Comparison of ENCODE assay signal across 24 cellular contexts in the genomic region with DNA sequence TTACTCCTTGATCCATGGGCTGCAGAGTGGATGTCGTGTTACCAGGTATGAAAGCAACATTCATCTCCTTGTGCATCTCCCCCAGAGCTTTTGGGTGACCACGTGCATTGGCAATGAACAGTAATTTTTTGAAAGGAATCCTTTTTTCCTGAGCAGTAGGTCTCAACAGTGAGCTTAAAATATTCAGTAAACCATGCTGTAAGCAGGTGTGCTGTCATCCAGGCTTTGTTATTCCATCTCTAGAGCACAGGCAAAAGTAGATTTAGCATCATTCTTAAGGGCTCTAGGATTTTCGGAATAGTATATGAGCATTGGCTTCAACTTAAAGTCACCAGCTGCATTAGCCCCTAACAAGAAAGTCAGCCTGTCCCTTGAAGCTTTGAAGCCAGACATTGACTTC. TPM values are rescaled to one million over a fixed set of nuclear protein-coding genes. Genes with fewer than 3 reads are reported as not detected.
DNase-seq lines count a peak whose midpoint lies in the region; ATAC-seq, FAIRE-seq and TF ChIP-seq lines count a peak whose summit lies in the region.
"Had no signal": no experiment of that assay in that cellular context is flagged by ENCODE, and none has a peak within 500 bp of the region (broad histone marks: within the 10 kb centered on the region; RNA-seq: fewer than 3 reads in every experiment).

No MANE protein-coding gene starts in this region.

- CTCF ChIA-PET in GM12878 (lab: Yijun Ruan, JAX) = interaction anchor here (0.7 to 1.0 kb wide), 4 partner anchors 29 to 74 kb away, joined by 3 read pairs; no protein-coding TSS in a partner anchor

- intact Hi-C loops in GM12878 (cut with micrococcal nuclease; ENCODE audit: unreplicated experiment) = no loop called here

- SMC1A ChIA-PET in GM12878 (lab: Charles Lee; ENCODE audit: uncharacterized antibody, unreplicated experiment) = interaction anchor here (0.6 to 1.4 kb wide), 7 partner anchors 11 to 65 kb away, joined by 3 to 5 read pairs (median 3); no protein-coding TSS in a partner anchor

- peaks cover 4% of the 10 kb centered on the region; the same call in 1 of the 2 replicates for H3K36me3 ChIP-seq in Karpas-422 (ENCODE audit: insufficient read depth, low read length)
- H3K36me3 ChIP-seq in GM12878 (ENCODE audit: control insufficient read depth in 2 of 2, insufficient read depth in 2 of 2, low read length in 1 of 2) = peaks cover 0 to 13% of the 10 kb centered on the region in 2 experiments; a peak in 1 of 4 replicates
- H3K36me3 ChIP-seq: HAP-1 had no signal

- TF ChIP-seq RAD21 in GM12878 (IDR thresholded peaks at IDR 0.05; ENCODE audit: insufficient read depth, low read depth, low read length) = no peak

- H3K36me3 Mint-ChIP-seq in activated naive CD4-positive, alpha-beta T cell treated with anti-CD3 and anti-CD28 coated beads, Interleukin-2, amount 50 U/mL, for 24 hours = peaks cover 5% of the 10 kb centered on the region
- peaks cover 34% of the 10 kb centered on the region for H3K36me3 Mint-ChIP-seq in stimulated activated effector memory CD8-positive, alpha-beta T cell treated with anti-CD3 and anti-CD28 coated beads, Interleukin-12 subunit alpha, Interleukin-12 subunit beta, amount 100 ng/mL, for 72 hours

- H3K4me3 Mint-ChIP-seq in activated naive CD4-positive, alpha-beta T cell treated with anti-CD3 and anti-CD28 coated beads, Interleukin-2, amount 50 U/mL, for 24 hours = peak overlapping the region; percentile 13
- peak overlapping the region; percentile 63 for H3K4me3 Mint-ChIP-seq in stimulated activated effector memory CD8-positive, alpha-beta T cell treated with anti-CD3 and anti-CD28 coated beads, Interleukin-12 subunit alpha, Interleukin-12 subunit beta, amount 100 ng/mL, for 72 hours
- H3K4me3 Mint-ChIP-seq: GM23338 had no signal

- no peak overlapping the region for H3K27ac Mint-ChIP-seq in activated naive CD4-positive, alpha-beta T cell treated with anti-CD3 and anti-CD28 coated beads, Interleukin-2, amount 50 U/mL, for 24 hours
- H3K27ac Mint-ChIP-seq in stimulated activated effector memory CD8-positive, alpha-beta T cell treated with anti-CD3 and anti-CD28 coated beads, Interleukin-12 subunit alpha, Interleukin-12 subunit beta, amount 100 ng/mL, for 72 hours = no peak overlapping the region
- H3K27ac Mint-ChIP-seq: B cell, GM23338 had no signal

- FAIRE-seq in GM12878 (lab: Jason Lieb, UNC) (no peak), GM12891 (lab: Jason Lieb, UNC) (no peak)
- FAIRE-seq: A549 had no signal

- POLR2A ChIA-PET in GM12878 (lab: Charles Lee) = interaction anchor here (1.3 kb wide), 1 partner anchor 28 kb away, joined by 3 read pairs; no protein-coding TSS in a partner anchor

- in situ Hi-C loops in GM12878 (cut with MboI) = no loop called here

- no peak overlapping the region for H3K27ac ChIP-seq in Karpas-422 (ENCODE audit: low read length)
- peak overlapping the region; percentile 69 for H3K27ac ChIP-seq in GM12878 (ENCODE audit: control insufficient read depth, insufficient read depth)
- H3K27ac ChIP-seq: A549, PC-9 had no signal

- TF ChIP-seq POLR2A in GM12878 (IDR thresholded peaks at IDR 0.05; ENCODE audit: low read depth, low read length) (no peak), GM12891 (IDR thresholded peaks at IDR 0.05; ENCODE audit: low read depth, low read length) (no peak)

- H3K4me2 ChIP-seq in Karpas-422 (ENCODE audit: low read depth, low read length, poor library complexity, severe bottlenecking) (peak overlapping the region; percentile 67), GM12878 (ENCODE audit: control insufficient read depth, insufficient read depth) (peak overlapping the region; percentile 61; the same call in 1 of the 2 replicates)
- H3K4me2 ChIP-seq: A549, GM23338, PC-9 had no signal

- no peak for ATAC-seq in GM12878
- no peak for ATAC-seq in stimulated activated effector memory CD8-positive, alpha-beta T cell treated with anti-CD3 and anti-CD28 coated beads, Interleukin-12 subunit alpha, Interleukin-12 subunit beta, amount 100 ng/mL, for 72 hours
- ATAC-seq: A549, GM23338 had no signal

- H3K4me3 ChIP-seq in Karpas-422 (ENCODE audit: low read length) = no peak overlapping the region
- no peak overlapping the region for H3K4me3 ChIP-seq in GM12878
- H3K4me3 ChIP-seq: A549, GM23338, HAP-1, PC-9 had no signal

- no peak overlapping the region for H3K9ac ChIP-seq in Karpas-422 (ENCODE audit: low read length)
- H3K9ac ChIP-seq in GM12878 (ENCODE audit: control insufficient read depth, insufficient read depth, low read length) = no peak overlapping the region

- BruUV-seq in GM12878 (replicated peaks; lab: Mats Ljungman, UMichigan) = no TSS peak

- no peak for DNase-seq in activated naive CD4-positive, alpha-beta T cell (lab: John Stamatoyannopoulos, UW)
- DNase-seq in Karpas-422 (no peak), GM12878 (ENCODE audit: low read depth, low spot score) (no peak), GM12891 (ENCODE audit: insufficient read length, low spot score) (no peak), occipital lobe (lab: John Stamatoyannopoulos, UW) (no peak)
- DNase-seq in stimulated activated effector memory CD8-positive, alpha-beta T cell treated with anti-CD3 and anti-CD28 coated beads, Interleukin-12 subunit alpha, Interleukin-12 subunit beta, amount 100 ng/mL, for 72 hours (ENCODE audit: low spot score in 2 of 2) = no peak
- no peak for DNase-seq in activated T-cell treated with anti-CD3 and anti-CD28 coated beads, Interleukin-2, amount 50 U/mL, for 48 hours
- DNase-seq: Caco-2, DND-41, IMR-90, MV-4-11, NCI-H1105 treated with DMSO at 0.1 percent for 48 hours, NCI-H2029 treated with DMSO at 0.1 percent for 48 hours, NCI-H226, NCI-H510A treated with DMSO at 0.1 percent for 48 hours, NCI-H748 treated with DMSO at 0.1 percent for 48 hours, PC-9, RPMI8226, SHP77 had no signal

- H3K4me1 Mint-ChIP-seq in activated naive CD4-positive, alpha-beta T cell treated with anti-CD3 and anti-CD28 coated beads, Interleukin-2, amount 50 U/mL, for 24 hours = peaks cover 52% of the 10 kb centered on the region
- peaks cover 26% of the 10 kb centered on the region for H3K4me1 Mint-ChIP-seq in stimulated activated effector memory CD8-positive, alpha-beta T cell treated with anti-CD3 and anti-CD28 coated beads, Interleukin-12 subunit alpha, Interleukin-12 subunit beta, amount 100 ng/mL, for 72 hours

- no peaks in the 10 kb centered on the region for H3K9me3 ChIP-seq in Karpas-422 (ENCODE audit: low read length)
- peaks cover 5% of the 10 kb centered on the region; the same call in 2 of the 3 replicates for H3K9me3 ChIP-seq in GM12878 (replicated peaks; ENCODE audit: control insufficient read depth, insufficient read depth, low read length)
- H3K9me3 ChIP-seq: A549, Caco-2, HAP-1 had no signal

- no peaks in the 10 kb centered on the region for H3K9me3 Mint-ChIP-seq in activated naive CD4-positive, alpha-beta T cell treated with anti-CD3 and anti-CD28 coated beads, Interleukin-2, amount 50 U/mL, for 24 hours
- H3K9me3 Mint-ChIP-seq in stimulated activated effector memory CD8-positive, alpha-beta T cell treated with anti-CD3 and anti-CD28 coated beads, Interleukin-12 subunit alpha, Interleukin-12 subunit beta, amount 100 ng/mL, for 72 hours = no peaks in the 10 kb centered on the region

- H3K79me2 ChIP-seq in Karpas-422 (ENCODE audit: low read length) (peaks cover 87% of the 10 kb centered on the region), GM12878 (ENCODE audit: control insufficient read depth, insufficient read depth, low read length) (peaks cover 54% of the 10 kb centered on the region)

- WGBS in GM12878 (ENCODE audit: insufficient coverage, insufficient replicate concordance, low lambda C conversion rate, missing lambda C conversion rate) = 98% methylated on average over 3 of the region's 3 CpGs

- H3K4me1 ChIP-seq in Karpas-422 (ENCODE audit: low read length) (peaks cover 21% of the 10 kb centered on the region), GM12878 (ENCODE audit: control insufficient read depth, insufficient read depth, low read length) (peaks cover 15% of the 10 kb centered on the region)
- H3K4me1 ChIP-seq: A549 had no signal

- no peak for TF ChIP-seq CTCF in GM12878 (IDR thresholded peaks at IDR 0.05 in 2 of 3, conservative IDR thresholded peaks at IDR 0.05 in 1 of 3; ENCODE audit: control insufficient read depth in 2 of 3, extremely low read depth in 1 of 3, insufficient read depth in 1 of 3, low read depth in 3 of 3, low read length in 3 of 3)

- no peaks in the 10 kb centered on the region for H3K9me2 ChIP-seq in Karpas-422 (replicated peaks; ENCODE audit: insufficient read depth, low read length)

- no peak for TF ChIP-seq EP300 in GM12878 (IDR thresholded peaks at IDR 0.05; ENCODE audit: borderline replicate concordance in 1 of 2, control insufficient read depth in 1 of 2, low read depth in 2 of 2, low read length in 2 of 2)

- H4K20me1 ChIP-seq in Karpas-422 (ENCODE audit: insufficient read depth, low read depth, low read length) = no peaks in the 10 kb centered on the region
- no peaks in the 10 kb centered on the region for H4K20me1 ChIP-seq in GM12878 (ENCODE audit: control insufficient read depth, insufficient read depth)

- H3K27me3 ChIP-seq in Karpas-422 (ENCODE audit: low read length) (no peaks in the 10 kb centered on the region), GM12878 (replicated peaks in 1 of 2; ENCODE audit: control insufficient read depth in 2 of 2, insufficient read depth in 2 of 2, low read length in 1 of 2) (no peaks in the 10 kb centered on the region)

- RAD21 ChIA-PET in GM12878 (lab: Charles Lee; ENCODE audit: unreplicated experiment) = interaction anchor here (1.0 kb wide), 1 partner anchor 81 kb away, joined by 4 read pairs; no protein-coding TSS in a partner anchor

- H3K27me3 Mint-ChIP-seq in activated naive CD4-positive, alpha-beta T cell treated with anti-CD3 and anti-CD28 coated beads, Interleukin-2, amount 50 U/mL, for 24 hours = no peaks in the 10 kb centered on the region
- H3K27me3 Mint-ChIP-seq: B cell had no signal

- no peak overlapping the region for H2AFZ ChIP-seq in Karpas-422 (ENCODE audit: low read length)
- H2AFZ ChIP-seq in GM12878 (ENCODE audit: control insufficient read depth, low read depth, low read length) = no peak overlapping the region
- H2AFZ ChIP-seq: GM23338, PC-9 had no signal

RNA-seq across cellular contexts. Expression of a gene that starts 27.3 kb away (rescaled TPM):
- 29.0 and 42.2 TPM in 2 replicates for total RNA-seq in Karpas-422 (2014; rRNA removed; shearing (Covaris generic); ENCODE audit: low replicate concordance)
- 212 and 233 TPM in 2 replicates for total RNA-seq in GM12878 (2013; cell fraction: nucleolus; rRNA removed)
- total RNA-seq in GM12878 (2014; rRNA removed) (46.9 and 47.8 TPM in 2 replicates), GM12878 (2014; rRNA removed; fragmentation: Illumina TruSeq; extraction: Trizol) (26.1 and 28.2 TPM in 2 replicates), GM12878 (2021) (89.5 and 110 TPM in 2 replicates), occipital lobe (34.9 TPM)
- polyA plus RNA-seq in GM12878 (2011; ENCODE audit: low read depth) = 17.3 TPM
- polyA plus RNA-seq in GM12878 (2011; rRNA removed) (27.6 and 47.8 TPM in 2 replicates), GM12878 (2014; fragmentation: Illumina TruSeq; extraction: Trizol) (19.0 and 28.7 TPM in 2 replicates), GM12878 (2014; fragmentation: Nextera tagmentation; extraction: Ambion mirVana) (1 to 10 TPM; 1.2 to 3.7 TPM), GM12878 (2014; rRNA removed) (50.0 and 53.6 TPM in 2 replicates), GM12878 (2016; fragmentation: Nextera tagmentation; extraction: Ambion mirVana) (10 to 100 TPM; 17.5 to 33.0 TPM)
- 59.2 and 60.5 TPM in 2 replicates for polyA plus RNA-seq in GM12878 (2011; cell fraction: cytosol; rRNA removed)
- polyA plus RNA-seq in GM12878 (2011; cell fraction: nucleus; rRNA removed) = 80.2 and 83.8 TPM in 2 replicates
- 36.8 and 49.6 TPM in 2 replicates for polyA plus RNA-seq in GM12878 (2012)
- 62.2 and 76.5 TPM in 2 replicates for polyA minus RNA-seq in GM12878 (2011; rRNA and poly(A)+ RNA removed)
- 24.3 and 30.6 TPM in 2 replicates for polyA minus RNA-seq in GM12878 (2011; cell fraction: cytosol; rRNA and poly(A)+ RNA removed)
- polyA minus RNA-seq in GM12878 (2011; cell fraction: nucleus; rRNA and poly(A)+ RNA removed) = 23.3 and 43.3 TPM in 2 replicates
- 36.9 TPM for polyA plus RNA-seq in GM12891 (2012; ENCODE audit: low read depth, missing spikeins)
